ENCODE assay signal across 24 cellular contexts in genomic region chr17:29032067-29032551, GRCh38. TPM values are rescaled to one million over a fixed set of nuclear protein-coding genes. Genes with fewer than 3 reads are reported as not detected.
"Had no signal": no experiment of that assay in that cellular context is flagged by ENCODE, and none has a peak within 500 bp of the region (broad histone marks: within the 10 kb centered on the region; RNA-seq: fewer than 3 reads in every experiment).

No MANE protein-coding gene starts in this region.

- H3K9me3 ChIP-seq: psoas muscle had no signal

- DNase-seq: activated CD4-positive, alpha-beta T cell treated with anti-CD3 and anti-CD28 coated beads, Interleukin-2, amount 10 ng/mL, durations not matched to agents 24 days and 14 days; activated CD4-positive, CD25-positive, alpha-beta regulatory T cell; activated CD8-positive, alpha-beta T cell treated with anti-CD3 and anti-CD28 coated beads, Interleukin-2, amount 10 ng/mL, durations not matched to agents 7 days and 5 days; activated naive CD4-positive, alpha-beta T cell treated with anti-CD3 and anti-CD28 coated beads for 36 hours; activated T-cell treated with anti-CD3 and anti-CD28 coated beads, Interleukin-2, amount 50 U/mL, for 24 hours; cerebellar nuclear complex; cortex of kidney; effector CD4-positive, alpha-beta T cell; esophagus squamous epithelium; heart right ventricle; kidney; psoas muscle; right cardiac atrium; stimulated activated CD4-positive, alpha-beta T cell treated with anti-CD3 and anti-CD28 coated beads, Interleukin-4, amount 100 ng/mL, for 1 hour; T-helper 1 cell; T-helper 9 cell; upper lobe of right lung had no signal

- H3K4me1 ChIP-seq: ascending aorta, esophagus squamous epithelium, heart right ventricle, psoas muscle, upper lobe of right lung had no signal

- H3K36me3 ChIP-seq: ascending aorta, esophagus squamous epithelium, heart right ventricle, thoracic aorta, upper lobe of right lung had no signal

- H3K27ac Mint-ChIP-seq: activated CD4-positive, alpha-beta T cell treated with anti-CD3 and anti-CD28 coated beads, Interleukin-2, amount 10 ng/mL, durations not matched to agents 24 days and 14 days; activated CD8-positive, alpha-beta T cell treated with anti-CD3 and anti-CD28 coated beads, Interleukin-2, amount 10 ng/mL, durations not matched to agents 7 days and 5 days; activated naive CD4-positive, alpha-beta T cell treated with anti-CD3 and anti-CD28 coated beads for 36 hours; activated T-cell treated with anti-CD3 and anti-CD28 coated beads, Interleukin-2, amount 50 U/mL, for 24 hours had no signal

- H3K27me3 ChIP-seq: ascending aorta had no signal

- H3K4me3 Mint-ChIP-seq: activated CD4-positive, alpha-beta T cell treated with anti-CD3 and anti-CD28 coated beads, Interleukin-2, amount 10 ng/mL, durations not matched to agents 24 days and 14 days; activated CD8-positive, alpha-beta T cell treated with anti-CD3 and anti-CD28 coated beads, Interleukin-2, amount 10 ng/mL, durations not matched to agents 7 days and 5 days; activated naive CD4-positive, alpha-beta T cell treated with anti-CD3 and anti-CD28 coated beads for 36 hours; activated T-cell treated with anti-CD3 and anti-CD28 coated beads, Interleukin-2, amount 50 U/mL, for 24 hours had no signal

- H3K4me1 Mint-ChIP-seq: activated CD4-positive, alpha-beta T cell treated with anti-CD3 and anti-CD28 coated beads, Interleukin-2, amount 10 ng/mL, durations not matched to agents 24 days and 14 days had no signal

- H3K27ac ChIP-seq: ascending aorta, esophagus squamous epithelium, heart right ventricle, psoas muscle, skin epidermis, thoracic aorta, upper lobe of right lung had no signal

- FAIRE-seq: bronchial epithelial cell, endothelial cell of umbilical vein, kidney had no signal

- ATAC-seq: activated CD8-positive, alpha-beta T cell treated with anti-CD3 and anti-CD28 coated beads, Interleukin-2, amount 10 ng/mL, durations not matched to agents 7 days and 5 days; heart right ventricle; left lobe of liver; psoas muscle; right cardiac atrium had no signal

- H3K4me3 ChIP-seq: ascending aorta, esophagus squamous epithelium, heart right ventricle, psoas muscle, skin epidermis, thoracic aorta, upper lobe of right lung had no signal

RNA-seq across cellular contexts. Expression of gene PIPOX, which starts 10.8 kb away (rescaled TPM):
- total RNA-seq: ascending aorta had no signal

RNA-seq across cellular contexts. Expression of gene SEZ6, which starts 26.3 kb away (rescaled TPM):
- total RNA-seq: activated CD4-positive, alpha-beta T cell treated with anti-CD3 and anti-CD28 coated beads, Interleukin-2, amount 10 ng/mL, durations not matched to agents 24 days and 14 days; activated CD8-positive, alpha-beta T cell treated with anti-CD3 and anti-CD28 coated beads, Interleukin-2, amount 10 ng/mL, durations not matched to agents 7 days and 5 days; activated naive CD4-positive, alpha-beta T cell treated with anti-CD3 and anti-CD28 coated beads for 36 hours; ascending aorta; bronchial epithelial cell; endothelial cell of umbilical vein; esophagus squamous epithelium; heart right ventricle; kidney; left lobe of liver; osteoblast; psoas muscle; right cardiac atrium; thoracic aorta; upper lobe of right lung had no signal
